Comparison of ENCODE assay signal across 8 cellular contexts in the genomic region with DNA sequence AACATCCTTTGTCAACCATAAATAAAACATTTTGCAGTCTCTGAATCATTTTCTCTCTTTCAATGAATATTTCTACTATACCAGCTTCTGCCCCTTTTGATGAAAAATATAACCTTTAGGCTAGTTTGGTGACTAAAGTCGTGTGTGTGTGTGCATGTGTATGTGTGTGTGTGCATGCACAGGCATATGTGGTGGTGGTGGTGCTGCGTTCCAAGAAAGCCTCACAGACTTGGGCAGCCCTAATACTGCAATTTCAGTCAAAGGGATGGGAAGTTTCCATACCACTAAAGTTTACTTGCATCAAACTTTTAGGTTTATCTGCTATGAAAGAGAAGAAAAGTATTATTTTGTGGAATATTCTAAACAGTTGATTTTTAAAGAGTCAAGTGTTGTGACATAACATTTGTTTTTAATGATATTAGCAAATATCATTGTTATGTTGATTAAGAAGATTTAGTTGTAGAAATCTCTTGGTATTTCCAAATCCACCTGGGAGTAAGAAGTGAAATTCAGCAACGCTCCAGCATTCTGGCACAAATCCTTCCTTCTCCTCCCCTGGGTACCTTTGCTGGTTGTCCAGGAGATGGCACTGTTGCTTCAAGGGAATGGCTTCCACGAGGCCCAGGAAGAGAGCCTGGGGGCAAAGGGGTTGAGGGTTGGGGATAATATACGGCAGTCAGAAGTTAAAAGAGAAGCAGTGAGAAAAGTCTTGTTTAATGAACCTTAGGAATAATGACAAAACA. TPM values are rescaled to one million over a fixed set of nuclear protein-coding genes. Genes with fewer than 3 reads are reported as not detected.
DNase-seq lines count a peak whose midpoint lies in the region; ATAC-seq and TF ChIP-seq lines count a peak whose summit lies in the region.

No MANE protein-coding gene starts in this region.

- no peaks in the 10 kb centered on the region for H3K36me3 ChIP-seq in BJ (ENCODE audit: control insufficient read depth, insufficient read depth, low read length)
- no peaks in the 10 kb centered on the region for H3K36me3 ChIP-seq in suprapubic skin

- H3K27ac ChIP-seq in HL-60 (replicated peaks) (no peak overlapping the region), layer of hippocampus (ENCODE audit: low read depth, low read length) (peak overlapping the region; percentile 69), suprapubic skin (no peak overlapping the region)

- CTCF ChIA-PET in BJ (lab: Yijun Ruan, JAX) = interaction anchor here (0.7 to 28.1 kb wide), 25 partner anchors 9 to 208 kb away, joined by 3 to 591 read pairs (median 6); no protein-coding TSS in a partner anchor

- TF ChIP-seq EP300 in suprapubic skin (IDR thresholded peaks at IDR 0.05) = no peak

- H3K4me1 ChIP-seq in suprapubic skin = no peaks in the 10 kb centered on the region

- H3K27me3 ChIP-seq in BJ (ENCODE audit: control insufficient read depth, insufficient read depth, low read length) (peaks cover 2% of the 10 kb centered on the region; the same call in 1 of the 2 replicates), HL-60 (ENCODE audit: insufficient read depth, poor library complexity, severe bottlenecking) (peaks cover 4% of the 10 kb centered on the region), layer of hippocampus (ENCODE audit: control insufficient read depth, insufficient read depth, low read length) (no peaks in the 10 kb centered on the region), suprapubic skin (no peaks in the 10 kb centered on the region)

- no peaks in the 10 kb centered on the region for H3K9me3 ChIP-seq in suprapubic skin

- WGBS in suprapubic skin = 16% methylated on average over 5 of the region's 5 CpGs

- ATAC-seq in GM18867 (IDR thresholded peaks at IDR 0.05; ENCODE audit: unreplicated experiment) = peak; percentile 72

- DNase-seq in BJ (ENCODE audit: low read depth) (no peak), HL-60 (ENCODE audit: low read depth in 1 of 2, low spot score in 1 of 2) (peak; percentile 19 to 24), NOMO-1 (lab: John Stamatoyannopoulos, UW; ENCODE audit: unreplicated experiment in 2 of 2) (peak; percentile 64 to 78), cerebellum (ENCODE audit: low spot score) (peak; percentile 26), suprapubic skin (ENCODE audit: low spot score in 2 of 2) (peak in 1 of 2 donors; percentile 69)
- no peak for DNase-seq in stimulated activated CD4-positive, alpha-beta T cell treated with anti-CD3 and anti-CD28 coated beads, Interleukin-12 subunit alpha, Interleukin-12 subunit beta, amount 100 ng/mL, for 4 hours

- POLR2A ChIA-PET in BJ (lab: Charles Lee) = no interaction called here

- H3K4me3 ChIP-seq in BJ (ENCODE audit: low read depth, low read length) = no peak overlapping the region
- H3K4me3 ChIP-seq in HL-60 (replicated peaks; ENCODE audit: insufficient read depth, low read length) = no peak overlapping the region
- H3K4me3 ChIP-seq in suprapubic skin = no peak overlapping the region

- TF ChIP-seq CTCF in BJ (IDR thresholded peaks at IDR 0.05; ENCODE audit: insufficient read depth, low read depth, low read length) (peak; percentile 89), HL-60 (IDR thresholded peaks at IDR 0.05; ENCODE audit: insufficient read depth, low read length) (peak; percentile 55), suprapubic skin (IDR thresholded peaks at IDR 0.05) (peak; percentile 72 to 82)

- no peak for TF ChIP-seq POLR2A in suprapubic skin (IDR thresholded peaks at IDR 0.05)

RNA-seq across cellular contexts. Expression of gene ASB4, which starts 41.5 kb away (rescaled TPM):
- polyA plus RNA-seq in BJ (2011; rRNA removed) = not detected in 2 replicates
- not detected in 2 replicates for polyA minus RNA-seq in BJ (2011; rRNA and poly(A)+ RNA removed)
- total RNA-seq in cerebellum (0.09 TPM), suprapubic skin (under 1 TPM in 2 of 4 donors, not detected in 2; 0.13 to 0.31 TPM)

Comparison
In these comparisons a context has a peak if more than half of its experiments do, and no peak if none do; other contexts are left out.
1. DNase-seq: peak in HL-60 (2 of 2), NOMO-1 (2 of 2) and cerebellum (single experiment); none in BJ (single experiment) and stimulated activated CD4-positive, alpha-beta T cell treated with anti-CD3 and anti-CD28 coated beads, Interleukin-12 subunit alpha, Interleukin-12 subunit beta, amount 100 ng/mL, for 4 hours (single experiment).
2. Peak in every context shown above with its lines, with median percentiles within 50 percentile points of each other: CTCF ChIP-seq.